ENCODE assay signal across 1 cellular context in the genomic region with DNA sequence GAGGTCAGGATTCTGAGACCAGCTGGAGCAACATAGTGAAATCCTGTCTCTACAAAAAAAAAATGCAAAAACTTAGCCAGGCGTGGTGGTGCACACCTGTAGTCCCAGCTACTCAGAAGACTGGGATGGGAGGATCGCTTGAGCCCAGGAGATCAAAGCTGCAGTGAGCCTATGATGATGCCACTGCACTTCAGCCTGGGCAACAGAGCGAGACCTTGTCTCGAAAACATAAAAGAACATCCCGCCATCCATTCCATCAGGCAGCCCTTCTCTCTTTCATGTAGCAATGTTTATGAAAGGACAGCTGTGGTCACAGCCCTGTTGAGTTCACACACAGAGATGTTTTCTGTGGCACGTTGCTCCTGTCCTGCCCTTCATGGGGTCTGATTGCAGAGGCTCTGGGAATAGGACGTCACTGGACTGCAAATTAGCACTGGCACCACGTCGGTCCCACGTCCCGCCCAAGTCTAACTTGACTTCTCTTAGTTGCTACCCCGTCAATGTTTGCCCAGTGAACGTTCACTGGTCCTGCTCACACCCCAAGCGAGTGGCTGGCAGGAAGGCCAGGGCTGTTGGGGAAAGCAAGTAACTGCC.
TF ChIP-seq lines count a peak whose summit lies in the region.

No MANE protein-coding gene starts in this region.

TF ChIP-seq in K562, 482 proteins besides CTCF, POLR2A, EP300 and RAD21 (continued from another document):
- TF ChIP-seq, protein P1, sequence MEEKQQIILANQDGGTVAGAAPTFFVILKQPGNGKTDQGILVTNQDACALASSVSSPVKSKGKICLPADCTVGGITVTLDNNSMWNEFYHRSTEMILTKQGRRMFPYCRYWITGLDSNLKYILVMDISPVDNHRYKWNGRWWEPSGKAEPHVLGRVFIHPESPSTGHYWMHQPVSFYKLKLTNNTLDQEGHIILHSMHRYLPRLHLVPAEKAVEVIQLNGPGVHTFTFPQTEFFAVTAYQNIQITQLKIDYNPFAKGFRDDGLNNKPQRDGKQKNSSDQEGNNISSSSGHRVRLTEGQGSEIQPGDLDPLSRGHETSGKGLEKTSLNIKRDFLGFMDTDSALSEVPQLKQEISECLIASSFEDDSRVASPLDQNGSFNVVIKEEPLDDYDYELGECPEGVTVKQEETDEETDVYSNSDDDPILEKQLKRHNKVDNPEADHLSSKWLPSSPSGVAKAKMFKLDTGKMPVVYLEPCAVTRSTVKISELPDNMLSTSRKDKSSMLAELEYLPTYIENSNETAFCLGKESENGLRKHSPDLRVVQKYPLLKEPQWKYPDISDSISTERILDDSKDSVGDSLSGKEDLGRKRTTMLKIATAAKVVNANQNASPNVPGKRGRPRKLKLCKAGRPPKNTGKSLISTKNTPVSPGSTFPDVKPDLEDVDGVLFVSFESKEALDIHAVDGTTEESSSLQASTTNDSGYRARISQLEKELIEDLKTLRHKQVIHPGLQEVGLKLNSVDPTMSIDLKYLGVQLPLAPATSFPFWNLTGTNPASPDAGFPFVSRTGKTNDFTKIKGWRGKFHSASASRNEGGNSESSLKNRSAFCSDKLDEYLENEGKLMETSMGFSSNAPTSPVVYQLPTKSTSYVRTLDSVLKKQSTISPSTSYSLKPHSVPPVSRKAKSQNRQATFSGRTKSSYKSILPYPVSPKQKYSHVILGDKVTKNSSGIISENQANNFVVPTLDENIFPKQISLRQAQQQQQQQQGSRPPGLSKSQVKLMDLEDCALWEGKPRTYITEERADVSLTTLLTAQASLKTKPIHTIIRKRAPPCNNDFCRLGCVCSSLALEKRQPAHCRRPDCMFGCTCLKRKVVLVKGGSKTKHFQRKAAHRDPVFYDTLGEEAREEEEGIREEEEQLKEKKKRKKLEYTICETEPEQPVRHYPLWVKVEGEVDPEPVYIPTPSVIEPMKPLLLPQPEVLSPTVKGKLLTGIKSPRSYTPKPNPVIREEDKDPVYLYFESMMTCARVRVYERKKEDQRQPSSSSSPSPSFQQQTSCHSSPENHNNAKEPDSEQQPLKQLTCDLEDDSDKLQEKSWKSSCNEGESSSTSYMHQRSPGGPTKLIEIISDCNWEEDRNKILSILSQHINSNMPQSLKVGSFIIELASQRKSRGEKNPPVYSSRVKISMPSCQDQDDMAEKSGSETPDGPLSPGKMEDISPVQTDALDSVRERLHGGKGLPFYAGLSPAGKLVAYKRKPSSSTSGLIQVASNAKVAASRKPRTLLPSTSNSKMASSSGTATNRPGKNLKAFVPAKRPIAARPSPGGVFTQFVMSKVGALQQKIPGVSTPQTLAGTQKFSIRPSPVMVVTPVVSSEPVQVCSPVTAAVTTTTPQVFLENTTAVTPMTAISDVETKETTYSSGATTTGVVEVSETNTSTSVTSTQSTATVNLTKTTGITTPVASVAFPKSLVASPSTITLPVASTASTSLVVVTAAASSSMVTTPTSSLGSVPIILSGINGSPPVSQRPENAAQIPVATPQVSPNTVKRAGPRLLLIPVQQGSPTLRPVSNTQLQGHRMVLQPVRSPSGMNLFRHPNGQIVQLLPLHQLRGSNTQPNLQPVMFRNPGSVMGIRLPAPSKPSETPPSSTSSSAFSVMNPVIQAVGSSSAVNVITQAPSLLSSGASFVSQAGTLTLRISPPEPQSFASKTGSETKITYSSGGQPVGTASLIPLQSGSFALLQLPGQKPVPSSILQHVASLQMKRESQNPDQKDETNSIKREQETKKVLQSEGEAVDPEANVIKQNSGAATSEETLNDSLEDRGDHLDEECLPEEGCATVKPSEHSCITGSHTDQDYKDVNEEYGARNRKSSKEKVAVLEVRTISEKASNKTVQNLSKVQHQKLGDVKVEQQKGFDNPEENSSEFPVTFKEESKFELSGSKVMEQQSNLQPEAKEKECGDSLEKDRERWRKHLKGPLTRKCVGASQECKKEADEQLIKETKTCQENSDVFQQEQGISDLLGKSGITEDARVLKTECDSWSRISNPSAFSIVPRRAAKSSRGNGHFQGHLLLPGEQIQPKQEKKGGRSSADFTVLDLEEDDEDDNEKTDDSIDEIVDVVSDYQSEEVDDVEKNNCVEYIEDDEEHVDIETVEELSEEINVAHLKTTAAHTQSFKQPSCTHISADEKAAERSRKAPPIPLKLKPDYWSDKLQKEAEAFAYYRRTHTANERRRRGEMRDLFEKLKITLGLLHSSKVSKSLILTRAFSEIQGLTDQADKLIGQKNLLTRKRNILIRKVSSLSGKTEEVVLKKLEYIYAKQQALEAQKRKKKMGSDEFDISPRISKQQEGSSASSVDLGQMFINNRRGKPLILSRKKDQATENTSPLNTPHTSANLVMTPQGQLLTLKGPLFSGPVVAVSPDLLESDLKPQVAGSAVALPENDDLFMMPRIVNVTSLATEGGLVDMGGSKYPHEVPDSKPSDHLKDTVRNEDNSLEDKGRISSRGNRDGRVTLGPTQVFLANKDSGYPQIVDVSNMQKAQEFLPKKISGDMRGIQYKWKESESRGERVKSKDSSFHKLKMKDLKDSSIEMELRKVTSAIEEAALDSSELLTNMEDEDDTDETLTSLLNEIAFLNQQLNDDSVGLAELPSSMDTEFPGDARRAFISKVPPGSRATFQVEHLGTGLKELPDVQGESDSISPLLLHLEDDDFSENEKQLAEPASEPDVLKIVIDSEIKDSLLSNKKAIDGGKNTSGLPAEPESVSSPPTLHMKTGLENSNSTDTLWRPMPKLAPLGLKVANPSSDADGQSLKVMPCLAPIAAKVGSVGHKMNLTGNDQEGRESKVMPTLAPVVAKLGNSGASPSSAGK (IDR thresholded peaks at IDR 0.05): no peak
- TF ChIP-seq ZNF347 (CRISPR knock-in tag; IDR thresholded peaks at IDR 0.05; ENCODE audit: low read depth) (no peak), ZNF707 (CRISPR knock-in tag; conservative IDR thresholded peaks at IDR 0.05) (no peak), CREBBP (IDR thresholded peaks at IDR 0.05; ENCODE audit: low read depth, low read length) (no peak), PHF8 (IDR thresholded peaks at IDR 0.05; ENCODE audit: borderline replicate concordance, low read length) (no peak), KDM5B (IDR thresholded peaks at IDR 0.05; ENCODE audit: insufficient replicate concordance, low read depth, low read length) (no peak), GATAD2B (IDR thresholded peaks at IDR 0.05; ENCODE audit: borderline replicate concordance) (no peak), SRSF7 (optimal IDR thresholded peaks at IDR 0.05; ENCODE audit: low read depth, low read length) (no peak)
